ENCODE assay signal across 24 cellular contexts in genomic region chr14:89228921-89229639, GRCh38.
DNase-seq lines count a peak whose midpoint lies in the region; ATAC-seq and TF ChIP-seq lines count a peak whose summit lies in the region.
"Had no signal": no experiment of that assay in that cellular context is flagged by ENCODE, and none has a peak within 500 bp of the region (broad histone marks: within the 10 kb centered on the region; RNA-seq: fewer than 3 reads in every experiment).

No MANE protein-coding gene starts in this region.

- 62% methylated on average over 10 of the region's 10 CpGs for WGBS in esophagus squamous epithelium, 2 donors

- no peaks in the 10 kb centered on the region for H3K9me3 ChIP-seq in esophagus squamous epithelium
- H3K9me3 ChIP-seq: BE2C, ovary, thyroid gland had no signal

- H3K27me3 ChIP-seq in esophagus squamous epithelium: no peaks in the 10 kb centered on the region
- H3K27me3 ChIP-seq: BE2C, brain microvascular endothelial cell, ovary, thyroid gland had no signal

- no peak overlapping the region for H3K4me3 Mint-ChIP-seq in activated CD8-positive, alpha-beta T cell treated with anti-CD3 and anti-CD28 coated beads for 36 hours
- H3K4me3 Mint-ChIP-seq in activated CD8-positive, alpha-beta T cell treated with anti-CD3 and anti-CD28 coated beads, Interleukin-2, amount 10 ng/mL, durations not matched to agents 7 days and 5 days: no peak overlapping the region
- no peak overlapping the region for H3K4me3 Mint-ChIP-seq in stimulated activated naive B cell treated with anti-CD40 and anti-IgM and Interleukin-4, amounts not matched to agents 10 μg/mL and 1 μg/mL and 100 μg/mL, for 72 hours
- H3K4me3 Mint-ChIP-seq: T-helper 1 cell treated with Interleukin-12 subunit alpha and Interleukin-12 subunit beta and Interleukin-4 antibody, amounts not matched to agents 30 μg/mL and 1 μg/mL, for 36 hours had no signal

- intact Hi-C loops in activated CD8-positive, alpha-beta T cell treated with anti-CD3 and anti-CD28 coated beads for 36 hours (cut with micrococcal nuclease): no loop called here
- intact Hi-C loops in esophagus squamous epithelium (cut with DNase I): no loop called here

- H3K36me3 ChIP-seq in esophagus squamous epithelium: no peaks in the 10 kb centered on the region
- H3K36me3 ChIP-seq: BE2C, brain microvascular endothelial cell, ovary, thyroid gland had no signal

- peaks cover 19% of the 10 kb centered on the region for H3K36me3 Mint-ChIP-seq in activated CD8-positive, alpha-beta T cell treated with anti-CD3 and anti-CD28 coated beads for 36 hours (ENCODE audit: low read depth)
- peaks cover 6% of the 10 kb centered on the region for H3K36me3 Mint-ChIP-seq in activated CD8-positive, alpha-beta T cell treated with anti-CD3 and anti-CD28 coated beads, Interleukin-2, amount 10 ng/mL, durations not matched to agents 7 days and 5 days (ENCODE audit: low read depth)
- peaks cover 32 to 46% of the 10 kb centered on the region in 2 donors for H3K36me3 Mint-ChIP-seq in stimulated activated naive B cell treated with anti-CD40 and anti-IgM and Interleukin-4, amounts not matched to agents 10 μg/mL and 1 μg/mL and 100 μg/mL, for 72 hours

- H3K27ac Mint-ChIP-seq in activated CD8-positive, alpha-beta T cell treated with anti-CD3 and anti-CD28 coated beads for 36 hours: peak overlapping the region; percentile 2
- no peak overlapping the region for H3K27ac Mint-ChIP-seq in activated CD8-positive, alpha-beta T cell treated with anti-CD3 and anti-CD28 coated beads, Interleukin-2, amount 10 ng/mL, durations not matched to agents 7 days and 5 days
- H3K27ac Mint-ChIP-seq in stimulated activated naive B cell treated with anti-CD40 and anti-IgM and Interleukin-4, amounts not matched to agents 10 μg/mL and 1 μg/mL and 100 μg/mL, for 72 hours: peak overlapping the region; percentile 10
- H3K27ac Mint-ChIP-seq: T-helper 1 cell treated with Interleukin-12 subunit alpha and Interleukin-12 subunit beta and Interleukin-4 antibody, amounts not matched to agents 30 μg/mL and 1 μg/mL, for 36 hours had no signal

- CTCF ChIA-PET in activated CD8-positive, alpha-beta T cell treated with anti-CD3 and anti-CD28 coated beads for 36 hours (lab: Charles Lee): no interaction called here
- CTCF ChIA-PET in activated CD8-positive, alpha-beta T cell treated with anti-CD3 and anti-CD28 coated beads, Interleukin-2, amount 10 ng/mL, durations not matched to agents 7 days and 5 days (lab: Charles Lee): no interaction called here

- TF ChIP-seq POLR2A in esophagus squamous epithelium (IDR thresholded peaks at IDR 0.05): no peak
- no peak for TF ChIP-seq POLR2A in erythroblast (IDR thresholded peaks at IDR 0.05; ENCODE audit: low read length)

- H3K4me3 ChIP-seq in esophagus squamous epithelium: no peak overlapping the region
- H3K4me3 ChIP-seq: ovary, skin epidermis, thyroid gland had no signal

- H3K27ac ChIP-seq in esophagus squamous epithelium: peak overlapping the region in 3 of 4 donors; percentile 40 to 51 (median 51)
- H3K27ac ChIP-seq: brain microvascular endothelial cell, epithelial cell of prostate, ovary, thyroid gland had no signal

- H3K9me3 Mint-ChIP-seq in activated CD8-positive, alpha-beta T cell treated with anti-CD3 and anti-CD28 coated beads for 36 hours: no peaks in the 10 kb centered on the region
- no peaks in the 10 kb centered on the region for H3K9me3 Mint-ChIP-seq in activated CD8-positive, alpha-beta T cell treated with anti-CD3 and anti-CD28 coated beads, Interleukin-2, amount 10 ng/mL, durations not matched to agents 7 days and 5 days (ENCODE audit: insufficient read depth)
- no peaks in the 10 kb centered on the region for H3K9me3 Mint-ChIP-seq in stimulated activated naive B cell treated with anti-CD40 and anti-IgM and Interleukin-4, amounts not matched to agents 10 μg/mL and 1 μg/mL and 100 μg/mL, for 72 hours
- H3K9me3 Mint-ChIP-seq: T-helper 1 cell treated with Interleukin-12 subunit alpha and Interleukin-12 subunit beta and Interleukin-4 antibody, amounts not matched to agents 30 μg/mL and 1 μg/mL, for 36 hours had no signal

- POLR2A ChIA-PET in activated CD8-positive, alpha-beta T cell treated with anti-CD3 and anti-CD28 coated beads for 36 hours (lab: Charles Lee): no interaction called here
- POLR2A ChIA-PET in activated CD8-positive, alpha-beta T cell treated with anti-CD3 and anti-CD28 coated beads, Interleukin-2, amount 10 ng/mL, durations not matched to agents 7 days and 5 days (lab: Charles Lee): no interaction called here

- peaks cover 0 to 83% (median 29%) of the 10 kb centered on the region in 3 donors for H3K4me1 ChIP-seq in esophagus squamous epithelium
- H3K4me1 ChIP-seq: BE2C had no signal

- TF ChIP-seq CTCF in activated CD8-positive, alpha-beta T cell treated with anti-CD3 and anti-CD28 coated beads for 36 hours (IDR thresholded peaks at IDR 0.05): no peak
- TF ChIP-seq CTCF in esophagus squamous epithelium (IDR thresholded peaks at IDR 0.05): no peak

- ATAC-seq in activated CD8-positive, alpha-beta T cell treated with anti-CD3 and anti-CD28 coated beads for 36 hours: no peak
- ATAC-seq in activated CD8-positive, alpha-beta T cell treated with anti-CD3 and anti-CD28 coated beads, Interleukin-2, amount 10 ng/mL, durations not matched to agents 7 days and 5 days: no peak
- ATAC-seq in stimulated activated naive B cell treated with anti-CD40 and anti-IgM and Interleukin-4, amounts not matched to agents 10 μg/mL and 1 μg/mL and 100 μg/mL, for 72 hours (replicated peaks): no peak

- no peak for DNase-seq in activated CD8-positive, alpha-beta T cell treated with anti-CD3 and anti-CD28 coated beads for 36 hours
- DNase-seq in activated CD8-positive, alpha-beta T cell treated with anti-CD3 and anti-CD28 coated beads, Interleukin-2, amount 10 ng/mL, durations not matched to agents 7 days and 5 days: no peak
- no peak for DNase-seq in esophagus squamous epithelium (lab: John Stamatoyannopoulos, UW)
- DNase-seq in medulla oblongata (ENCODE audit: extremely low spot score): peak; percentile 31
- DNase-seq in stimulated activated naive B cell treated with anti-CD40 and anti-IgM and Interleukin-4, amounts not matched to agents 10 μg/mL and 1 μg/mL and 100 μg/mL, for 72 hours: no peak
- no peak for DNase-seq in activated effector memory CD4-positive, alpha-beta T cell treated with Interleukin-2 at 50 U/mL for 16 hours
- no peak for DNase-seq in globus pallidus (ENCODE audit: low spot score)
- no peak for DNase-seq in erythroblast (lab: John Stamatoyannopoulos, UW)
- DNase-seq: 8988T; activated CD4-positive, CD25-positive, alpha-beta regulatory T cell treated with anti-CD3 and anti-CD28 coated beads, Interleukin-2, amount 50 U/mL, for 72 hours; activated naive CD4-positive, alpha-beta T cell treated with Interleukin-2 at 50 U/mL for 16 hours; BE2C; brain microvascular endothelial cell; dermis blood vessel endothelial cell; Karpas-422; NCI-H1105; NCI-H526; ovary; SIG-M5; stimulated activated CD4-positive, alpha-beta T cell treated with anti-CD3 and anti-CD28 coated beads, Interleukin-4, amount 100 ng/mL, for 24 hours; thyroid gland had no signal

- peaks cover 60% of the 10 kb centered on the region for H3K4me1 Mint-ChIP-seq in activated CD8-positive, alpha-beta T cell treated with anti-CD3 and anti-CD28 coated beads for 36 hours (ENCODE audit: low read depth)
- H3K4me1 Mint-ChIP-seq in activated CD8-positive, alpha-beta T cell treated with anti-CD3 and anti-CD28 coated beads, Interleukin-2, amount 10 ng/mL, durations not matched to agents 7 days and 5 days (ENCODE audit: low read depth): peaks cover 9% of the 10 kb centered on the region
- H3K4me1 Mint-ChIP-seq in stimulated activated naive B cell treated with anti-CD40 and anti-IgM and Interleukin-4, amounts not matched to agents 10 μg/mL and 1 μg/mL and 100 μg/mL, for 72 hours: peaks cover 45 to 63% of the 10 kb centered on the region in 2 donors

- H3K27me3 Mint-ChIP-seq in activated CD8-positive, alpha-beta T cell treated with anti-CD3 and anti-CD28 coated beads for 36 hours: no peaks in the 10 kb centered on the region
- H3K27me3 Mint-ChIP-seq in activated CD8-positive, alpha-beta T cell treated with anti-CD3 and anti-CD28 coated beads, Interleukin-2, amount 10 ng/mL, durations not matched to agents 7 days and 5 days (ENCODE audit: low read depth): no peaks in the 10 kb centered on the region
- H3K27me3 Mint-ChIP-seq in stimulated activated naive B cell treated with anti-CD40 and anti-IgM and Interleukin-4, amounts not matched to agents 10 μg/mL and 1 μg/mL and 100 μg/mL, for 72 hours: no peaks in the 10 kb centered on the region
